In the genomic region with DNA sequence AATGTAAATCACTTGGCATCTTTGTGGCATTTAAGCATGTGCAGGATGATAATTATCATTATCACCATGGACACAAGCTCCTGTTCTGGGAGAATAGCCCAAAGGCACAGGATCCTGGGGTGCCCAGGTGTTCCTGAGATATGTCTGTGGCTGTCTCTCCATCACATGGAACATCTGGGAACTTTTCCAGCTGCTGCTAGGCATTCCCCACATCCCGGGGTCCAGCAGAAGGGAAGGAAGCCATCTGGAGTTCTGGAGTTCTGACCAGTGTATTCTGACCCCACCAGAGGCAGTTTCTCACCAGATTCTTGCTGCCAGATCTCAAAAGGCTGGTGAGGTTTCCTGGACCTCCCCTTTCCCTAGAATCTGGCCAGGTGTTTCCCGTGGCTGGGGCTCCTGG, we compare ENCODE assay signal across 24 cellular contexts.
"Had no signal": no experiment of that assay in that cellular context is flagged by ENCODE, and none has a peak within 500 bp of the region (broad histone marks: within the 10 kb centered on the region; RNA-seq: fewer than 3 reads in every experiment).

No MANE protein-coding gene starts in this region.

- H3K36me3 ChIP-seq: brain microvascular endothelial cell, cardiac muscle cell, WERI-Rb-1 had no signal

- ATAC-seq: activated CD8-positive, alpha-beta T cell treated with anti-CD3 and anti-CD28 coated beads for 36 hours; activated T-cell treated with anti-CD3 and anti-CD28 coated beads, Interleukin-2, amount 50 U/mL, for 72 hours had no signal

- H3K27ac ChIP-seq: brain microvascular endothelial cell, cardiac muscle cell, PC-9, WERI-Rb-1 had no signal

- H3K4me2 ChIP-seq: PC-9 had no signal

- H2AFZ ChIP-seq: PC-9 had no signal

- H3K4me3 ChIP-seq: cardiac muscle cell, PC-9 had no signal

- DNase-seq: activated CD4-positive, alpha-beta T cell treated with anti-CD3 and anti-CD28 coated beads for 4 hours; activated CD8-positive, alpha-beta memory T cell treated with anti-CD3 and anti-CD28 coated beads, Interleukin-2, amount 50 U/mL, for 4 hours; activated CD8-positive, alpha-beta T cell treated with anti-CD3 and anti-CD28 coated beads for 36 hours; activated gamma-delta T cell treated with Interleukin-2 at 50 U/mL for 16 hours; activated naive CD4-positive, alpha-beta T cell treated with anti-CD3 and anti-CD28 coated beads, Interleukin-2, amount 10 ng/mL, durations not matched to agents 7 days and 5 days; activated naive CD8-positive, alpha-beta T cell treated with anti-CD3 and anti-CD28 coated beads for 36 hours; activated T-cell treated with anti-CD3 and anti-CD28 coated beads, Interleukin-2, amount 50 U/mL, for 72 hours; brain microvascular endothelial cell; cerebellar nuclear complex; Kasumi-1; KBM-7; MV-4-11; NCI-H1092 treated with DMSO at 0.1 percent for 48 hours; NCI-H1436 treated with DMSO at 0.1 percent for 48 hours; NCI-H1930; NCI-H2171; NCI-H2227 treated with DMSO at 0.1 percent for 48 hours; NCI-H446 treated with DMSO at 0.1 percent for 48 hours; NCI-H524 treated with DMSO at 0.1 percent for 48 hours; PC-9; SIG-M5; T-helper 1 cell; WERI-Rb-1 had no signal
